ENCODE assay signal across 20 cellular contexts in the genomic region with DNA sequence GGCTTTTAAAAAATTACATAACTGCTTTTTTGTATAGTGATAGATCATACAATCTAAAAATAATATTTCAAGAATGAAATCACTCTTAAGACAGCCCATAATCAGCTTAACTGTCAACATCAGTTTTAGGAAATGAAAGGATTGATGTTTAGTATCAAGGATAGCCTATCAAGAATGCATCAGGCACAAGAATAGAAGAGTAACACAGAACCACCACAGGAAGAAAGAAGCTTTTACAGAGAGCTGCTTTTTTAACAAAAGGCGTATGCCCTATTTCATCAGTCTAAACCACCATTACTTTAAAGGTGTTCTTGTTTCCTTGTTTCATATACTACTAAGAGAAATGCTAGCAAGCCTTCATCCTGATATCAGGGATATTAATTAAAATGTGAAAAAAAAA.
DNase-seq lines count a peak whose midpoint lies in the region; ATAC-seq and TF ChIP-seq lines count a peak whose summit lies in the region.
"Had no signal": no experiment of that assay in that cellular context is flagged by ENCODE, and none has a peak within 500 bp of the region (broad histone marks: within the 10 kb centered on the region; RNA-seq: fewer than 3 reads in every experiment).

No MANE protein-coding gene starts in this region.

- H2BK5ac ChIP-seq in mesenchymal stem cell (ENCODE audit: low read depth, low read length, poor library complexity, severe bottlenecking): no peak overlapping the region

- H3K18ac ChIP-seq in mesenchymal stem cell (ENCODE audit: low read depth in 1 of 2, low read length in 2 of 2): no peak overlapping the region

- CTCF ChIA-PET in CD4-positive, alpha-beta T cell (lab: Charles Lee): interaction anchor here (1.1 to 2.0 kb wide), 3 partner anchors 10 to 50 kb away, joined by 3 to 5 read pairs (median 4); no protein-coding TSS in a partner anchor
- CTCF ChIA-PET in WTC11 (lab: Charles Lee): no interaction called here

- no peak for TF ChIP-seq POLR2A in GM18505 (IDR thresholded peaks at IDR 0.05; ENCODE audit: borderline replicate concordance, extremely low read depth, insufficient read depth, insufficient read length)

- H3K79me1 ChIP-seq in mesenchymal stem cell (replicated peaks; ENCODE audit: low read length, poor library complexity, severe bottlenecking): peaks cover 7% of the 10 kb centered on the region

- H3K79me2 ChIP-seq in GM23338 (replicated peaks; ENCODE audit: insufficient read depth): peaks cover 65% of the 10 kb centered on the region

- WGBS in mesenchymal stem cell: no CpG with 5 or more reads among the region's 1 CpG

- no peak for DNase-seq in CD4-positive, alpha-beta T cell
- peak; percentile 50 for DNase-seq in GM23338 (ENCODE audit: low spot score)
- DNase-seq in WTC11 (ENCODE audit: low spot score): no peak
- no peak for DNase-seq in mesenchymal stem cell
- no peak for DNase-seq in NCI-H2081 (lab: John Stamatoyannopoulos, UW)
- DNase-seq in NCI-H774 (lab: John Stamatoyannopoulos, UW): no peak
- no peak for DNase-seq in HCEC 1CT
- DNase-seq: C1 segment of cervical spinal cord, H9, HFFc6, NCI-H1048, NCI-H1417, NCI-H1694, NCI-H2029 treated with DMSO at 0.1 percent for 48 hours, NCI-H2227 treated with DMSO at 0.1 percent for 48 hours, NCI-H526 treated with DMSO at 0.1 percent for 48 hours, SHP77 had no signal

- H4K91ac ChIP-seq in mesenchymal stem cell (ENCODE audit: low read length): no peak overlapping the region

- H3K4me1 ChIP-seq in GM23338 (ENCODE audit: insufficient read depth): peaks cover 32% of the 10 kb centered on the region
- peaks cover 21% of the 10 kb centered on the region for H3K4me1 ChIP-seq in mesenchymal stem cell (ENCODE audit: control insufficient read depth, insufficient read depth, low read depth, low read length)

- H2AK5ac ChIP-seq in mesenchymal stem cell (ENCODE audit: low read length, severe bottlenecking): no peak overlapping the region

- no peaks in the 10 kb centered on the region for H3K27me3 ChIP-seq in CD4-positive, alpha-beta T cell (ENCODE audit: control insufficient read depth, insufficient read depth, low read length)
- H3K27me3 ChIP-seq in GM23338 (ENCODE audit: insufficient read depth): no peaks in the 10 kb centered on the region
- no peaks in the 10 kb centered on the region for H3K27me3 ChIP-seq in mesenchymal stem cell (ENCODE audit: control insufficient read depth in 1 of 2, insufficient read depth in 1 of 2, low read length in 2 of 2)

- no peak overlapping the region for H2AFZ ChIP-seq in GM23338
- H2AFZ ChIP-seq in mesenchymal stem cell (ENCODE audit: low read depth, low read length): no peak overlapping the region

- H2BK15ac ChIP-seq in mesenchymal stem cell (ENCODE audit: low read depth, poor library complexity, severe bottlenecking): no peak overlapping the region

- peaks cover 65% of the 10 kb centered on the region for H3K4me1 Mint-ChIP-seq in CD4-positive, alpha-beta T cell (ENCODE audit: low read depth)
- peaks cover 47% of the 10 kb centered on the region for H3K4me1 Mint-ChIP-seq in GM23338
- H3K4me1 Mint-ChIP-seq in WTC11: peaks cover 22% of the 10 kb centered on the region

- no peaks in the 10 kb centered on the region for H3K9me2 ChIP-seq in GM23338 (ENCODE audit: insufficient read depth)

- no peak for ATAC-seq in CD4-positive, alpha-beta T cell (ENCODE audit: poor library complexity)
- ATAC-seq in GM23338 (peak; percentile 69), WTC11 (no peak), GM18505 (IDR thresholded peaks at IDR 0.05; ENCODE audit: unreplicated experiment) (no peak)
- ATAC-seq: Panc1 had no signal

- H3K27me3 Mint-ChIP-seq in CD4-positive, alpha-beta T cell: no peaks in the 10 kb centered on the region
- H3K27me3 Mint-ChIP-seq in GM23338 (ENCODE audit: insufficient read depth, low read depth, poor library complexity): peaks cover 3% of the 10 kb centered on the region
- H3K27me3 Mint-ChIP-seq in WTC11 (ENCODE audit: low read depth): no peaks in the 10 kb centered on the region

- H3F3A ChIP-seq in GM23338 (replicated peaks; ENCODE audit: low read depth): no peaks in the 10 kb centered on the region; the same call in 1 of the 2 replicates

- H3K4me2 ChIP-seq in GM23338 (peak overlapping the region; percentile 34), mesenchymal stem cell (ENCODE audit: low read length, poor library complexity, severe bottlenecking) (no peak overlapping the region)

- peaks cover 45% of the 10 kb centered on the region for H3K36me3 Mint-ChIP-seq in CD4-positive, alpha-beta T cell (ENCODE audit: low read depth)
- H3K36me3 Mint-ChIP-seq in GM23338 (ENCODE audit: low read depth) (peaks cover 9% of the 10 kb centered on the region; the same call in 2 of the 3 replicates), WTC11 (peaks cover 11% of the 10 kb centered on the region)

- H3K23ac ChIP-seq in mesenchymal stem cell (ENCODE audit: low read length in 2 of 2): no peak overlapping the region

- TF ChIP-seq CTCF in CD4-positive, alpha-beta T cell (IDR thresholded peaks at IDR 0.05): no peak
- TF ChIP-seq CTCF in GM23338 (conservative IDR thresholded peaks at IDR 0.05; ENCODE audit: low read depth in 2 of 2) (no peak), WTC11 (IDR thresholded peaks at IDR 0.05) (no peak)

- H3K9ac ChIP-seq in mesenchymal stem cell (ENCODE audit: low read length): peak overlapping the region; percentile 53

- no peaks in the 10 kb centered on the region for H3K9me3 Mint-ChIP-seq in CD4-positive, alpha-beta T cell
- no peaks in the 10 kb centered on the region for H3K9me3 Mint-ChIP-seq in GM23338
- H3K9me3 Mint-ChIP-seq in WTC11: no peaks in the 10 kb centered on the region
- H3K9me3 Mint-ChIP-seq: H9, HFFc6 had no signal

- H3K4ac ChIP-seq in mesenchymal stem cell (ENCODE audit: low read depth in 1 of 2, low read length in 2 of 2): no peak overlapping the region

- POLR2A ChIA-PET in CD4-positive, alpha-beta T cell (lab: Charles Lee): interaction anchor here (0.6 to 0.8 kb wide), 2 partner anchors 10 to 157 kb away, joined by 3 read pairs; no protein-coding TSS in a partner anchor
- POLR2A ChIA-PET in WTC11 (lab: Charles Lee): no interaction called here

- peak overlapping the region; percentile 38 for H3K27ac Mint-ChIP-seq in CD4-positive, alpha-beta T cell
- peak overlapping the region; percentile 76 for H3K27ac Mint-ChIP-seq in GM23338
- 0 out of 2 replicates have a peak overlapping the region, but pooled peaks have one; percentile 52 for H3K27ac Mint-ChIP-seq in WTC11
- H3K27ac Mint-ChIP-seq: HFFc6 had no signal

- no peak overlapping the region for H2BK120ac ChIP-seq in mesenchymal stem cell (ENCODE audit: low read depth, low read length)

- no peak overlapping the region for H3K14ac ChIP-seq in mesenchymal stem cell (ENCODE audit: low read length in 2 of 2)

- intact Hi-C loops in CD4-positive, alpha-beta T cell (cut with DNase I, micrococcal nuclease): loop anchor here in 1 of 2 experiments (10.0 kb wide), 1 partner anchor 45 kb away; no protein-coding TSS in a partner anchor

- H3K9me3 ChIP-seq in CD4-positive, alpha-beta T cell (ENCODE audit: control insufficient read depth, low read length): no peaks in the 10 kb centered on the region
- no peaks in the 10 kb centered on the region for H3K9me3 ChIP-seq in mesenchymal stem cell (ENCODE audit: control insufficient read depth, low read length)

- peaks cover 8% of the 10 kb centered on the region; the same call in 1 of the 2 replicates for H4K20me1 ChIP-seq in GM23338 (replicated peaks; ENCODE audit: insufficient read depth)

- H3K4me3 ChIP-seq in GM23338 (no peak overlapping the region; the same call in 1 of the 2 replicates), mesenchymal stem cell (ENCODE audit: insufficient read depth in 1 of 2, low read depth in 1 of 2, low read length in 2 of 2) (no peak overlapping the region)

- H2BK12ac ChIP-seq in mesenchymal stem cell (ENCODE audit: low read length in 2 of 2): no peak overlapping the region

- no peak overlapping the region for H3K27ac ChIP-seq in CD4-positive, alpha-beta T cell (ENCODE audit: low read depth, low read length)
- peak overlapping the region; percentile 84 for H3K27ac ChIP-seq in GM23338 (ENCODE audit: low read depth)
- H3K27ac ChIP-seq in mesenchymal stem cell (ENCODE audit: low read length, poor library complexity, severe bottlenecking): no peak overlapping the region
- H3K27ac ChIP-seq: RWPE1 had no signal

- H4K8ac ChIP-seq in mesenchymal stem cell (ENCODE audit: low read length): no peak overlapping the region

- H3K4me3 Mint-ChIP-seq in CD4-positive, alpha-beta T cell: no peak overlapping the region
- H3K4me3 Mint-ChIP-seq in GM23338: no peak overlapping the region
- no peak overlapping the region for H3K4me3 Mint-ChIP-seq in WTC11
- H3K4me3 Mint-ChIP-seq: H9, HFFc6 had no signal

- H3K36me3 ChIP-seq in GM23338 (ENCODE audit: insufficient read depth) (no peaks in the 10 kb centered on the region), mesenchymal stem cell (ENCODE audit: control insufficient read depth in 1 of 2, insufficient read depth in 2 of 2, low read depth in 1 of 2, low read length in 2 of 2) (peaks cover 8 to 37% of the 10 kb centered on the region in 2 experiments)

TF ChIP-seq in GM23338, 12 proteins besides CTCF, POLR2A, EP300 and RAD21:
- TF ChIP-seq CREB1 (CRISPR knock-in tag; IDR thresholded peaks at IDR 0.05; ENCODE audit: low read depth) (no peak), EZH2phosphoT487 (IDR thresholded peaks at IDR 0.05; ENCODE audit: unreplicated experiment) (no peak), NANOG (IDR thresholded peaks at IDR 0.05; ENCODE audit: borderline replicate concordance) (peak; percentile 68; the same call in 1 of the 2 replicates), EZH2 (IDR thresholded peaks at IDR 0.05; ENCODE audit: low read depth, unreplicated experiment) (no peak), POLR2AphosphoS5 (IDR thresholded peaks at IDR 0.05; ENCODE audit: low read depth) (no peak), STAT1 (IDR thresholded peaks at IDR 0.05; ENCODE audit: unreplicated experiment) (no peak), JUNB (IDR thresholded peaks at IDR 0.05; ENCODE audit: unreplicated experiment) (no peak)

TF ChIP-seq in WTC11, 78 proteins besides CTCF, POLR2A, EP300 and RAD21:
- TF ChIP-seq RORB (CRISPR knock-in tag; IDR thresholded peaks at IDR 0.05): no peak
- no peak for TF ChIP-seq PRRX2 (CRISPR knock-in tag; IDR thresholded peaks at IDR 0.05)
- TF ChIP-seq GTF2I (CRISPR knock-in tag; conservative IDR thresholded peaks at IDR 0.05): no peak
